8 cellular contexts compared by ENCODE assay signal in genomic region chr6:70667256-70667710, GRCh38. TPM values are rescaled to one million over a fixed set of nuclear protein-coding genes. Genes with fewer than 3 reads are reported as not detected.
DNase-seq lines count a peak whose midpoint lies in the region; ATAC-seq and TF ChIP-seq lines count a peak whose summit lies in the region.

No MANE protein-coding gene starts in this region.

- no peak for TF ChIP-seq CTCF in esophagus squamous epithelium (IDR thresholded peaks at IDR 0.05)
- no peak for TF ChIP-seq CTCF in sigmoid colon (IDR thresholded peaks at IDR 0.05)
- no peak for TF ChIP-seq CTCF in GM20000 (IDR thresholded peaks at IDR 0.05; ENCODE audit: extremely low read depth, missing control alignments)

- H3K9me3 ChIP-seq in esophagus squamous epithelium (no peaks in the 10 kb centered on the region), sigmoid colon (no peaks in the 10 kb centered on the region)

- no peak for DNase-seq in esophagus squamous epithelium (lab: John Stamatoyannopoulos, UW)
- DNase-seq in sigmoid colon, result no peak
- no peak for DNase-seq in NCI-H2196 (lab: John Stamatoyannopoulos, UW; ENCODE audit: unreplicated experiment)
- no peak for DNase-seq in GM20000 (ENCODE audit: low spot score)

- no peaks in the 10 kb centered on the region for H3K27me3 ChIP-seq in esophagus squamous epithelium
- no peaks in the 10 kb centered on the region for H3K27me3 ChIP-seq in sigmoid colon

- no peaks in the 10 kb centered on the region for H3K36me3 ChIP-seq in esophagus squamous epithelium
- no peaks in the 10 kb centered on the region for H3K36me3 ChIP-seq in sigmoid colon

- H3K27ac ChIP-seq in esophagus squamous epithelium (peak overlapping the region; percentile 92 to 96 (median 96)), sigmoid colon (peak overlapping the region; percentile 90 to 95 (median 90))

- ATAC-seq in GM21528 (IDR thresholded peaks at IDR 0.05; ENCODE audit: low FRiP score, unreplicated experiment) (peak; percentile 6), GM21619 (IDR thresholded peaks at IDR 0.05; ENCODE audit: unreplicated experiment) (no peak), HG02870 (IDR thresholded peaks at IDR 0.05; ENCODE audit: unreplicated experiment) (no peak)

- no peak for TF ChIP-seq POLR2A in esophagus squamous epithelium (IDR thresholded peaks at IDR 0.05)
- TF ChIP-seq POLR2A in sigmoid colon (IDR thresholded peaks at IDR 0.05), result no peak

- TF ChIP-seq EP300 in sigmoid colon (IDR thresholded peaks at IDR 0.05), result no peak

- WGBS in esophagus squamous epithelium, 2 donors, result 6 to 16% methylated on average over 7 to 15 of the region's 15 CpGs
- WGBS in sigmoid colon, 2 donors, result 12 to 13% methylated on average over 15 of the region's 15 CpGs

- H3K4me1 ChIP-seq in esophagus squamous epithelium (peaks cover 6 to 49% (median 16%) of the 10 kb centered on the region in 3 donors), sigmoid colon (peaks cover 0 to 26% (median 17%) of the 10 kb centered on the region in 4 donors)

- H3K4me3 ChIP-seq in esophagus squamous epithelium (peak overlapping the region; percentile 72 to 96 (median 94)), sigmoid colon (peak overlapping the region; percentile 72 to 87 (median 80))

- intact Hi-C loops in esophagus squamous epithelium (cut with DNase I), result no loop called here
- intact Hi-C loops in sigmoid colon (cut with DNase I), result loop anchor here (5.0 kb wide), 1 partner anchor 100 kb away; the partner anchor contains the start of gene SDHAF4

TF ChIP-seq in PFSK-1, 5 proteins besides CTCF, POLR2A, EP300 and RAD21:
- TF ChIP-seq FOXP2 (optimal IDR thresholded peaks at IDR 0.05; ENCODE audit: borderline replicate concordance, extremely low read depth, extremely low read length, insufficient read depth) (no peak), REST (IDR thresholded peaks at IDR 0.05; ENCODE audit: insufficient read depth in 1 of 2, low read depth in 2 of 2, low read length in 2 of 2) (no peak), TAF1 (IDR thresholded peaks at IDR 0.05; ENCODE audit: borderline replicate concordance, insufficient read depth, low read length) (peak; percentile 64; the same call in 1 of the 2 replicates), SIN3A (IDR thresholded peaks at IDR 0.05; ENCODE audit: borderline replicate concordance, insufficient read depth, low read length) (no peak), POLR2AphosphoS5 (IDR thresholded peaks at IDR 0.05; ENCODE audit: low read depth, low read length) (peak; percentile 81; the same call in 1 of the 2 replicates)

RNA-seq across cellular contexts. Expression of gene SMAP1, which starts 0.4 kb away (rescaled TPM):
- polyA plus RNA-seq in PFSK-1 (2012; ENCODE audit: insufficient read length, low read depth), result 18.8 TPM
- total RNA-seq in esophagus squamous epithelium (10 to 100 TPM; 31.7 to 44.6 (median 33.6) TPM), sigmoid colon (10 to 100 TPM; 19.7 to 34.3 (median 24.6) TPM)
- 10 to 100 TPM; 26.7 to 41.4 (median 34.2) TPM for polyA plus RNA-seq in sigmoid colon
